Comparison of ENCODE assay signal across 8 cellular contexts in the genomic region with DNA sequence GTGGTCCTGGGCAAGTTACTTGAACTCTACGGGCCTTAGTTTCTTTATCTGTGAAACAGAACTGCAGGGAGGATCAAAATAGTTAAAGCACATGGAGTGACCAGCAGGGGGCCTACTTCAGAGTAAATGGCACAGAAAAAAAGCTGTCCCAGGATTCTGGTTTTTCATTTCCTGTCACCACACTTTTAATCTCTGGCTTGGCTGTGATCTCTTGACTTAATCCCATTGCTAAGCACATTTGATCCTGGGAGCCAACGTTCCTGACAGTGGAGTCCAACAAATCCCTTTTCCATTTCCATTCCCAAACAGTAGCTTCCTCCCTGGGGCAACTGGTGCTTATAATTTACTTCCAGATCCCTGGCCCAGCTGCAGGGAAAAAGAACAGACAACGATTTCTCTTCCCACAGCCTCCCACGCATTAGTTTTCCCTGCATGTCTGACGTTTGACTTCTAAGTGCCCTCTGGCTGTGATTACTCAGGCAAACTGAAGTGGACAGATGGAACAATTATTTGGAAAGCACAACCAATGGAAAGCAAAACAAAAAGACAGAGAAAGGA.
DNase-seq lines count a peak whose midpoint lies in the region; ATAC-seq, FAIRE-seq and TF ChIP-seq lines count a peak whose summit lies in the region.

No MANE protein-coding gene starts in this region.

- H3K36me3 ChIP-seq in keratinocyte (ENCODE audit: control insufficient read depth in 2 of 2, extremely low read depth in 1 of 2, insufficient read depth in 2 of 2, low read length in 2 of 2) (no peaks in the 10 kb centered on the region), gastrocnemius medialis (no peaks in the 10 kb centered on the region)

- H3K36me3 Mint-ChIP-seq in HFFc6 (ENCODE audit: low read depth), result no peaks in the 10 kb centered on the region
- no peaks in the 10 kb centered on the region for H3K36me3 Mint-ChIP-seq in brain
- H3K36me3 Mint-ChIP-seq in stimulated activated memory B cell treated with anti-CD40 and anti-IgM and Interleukin-4, amounts not matched to agents 10 μg/mL and 1 μg/mL and 100 μg/mL, for 72 hours, result no peaks in the 10 kb centered on the region

- H3K27me3 Mint-ChIP-seq in HFFc6 (ENCODE audit: insufficient read depth) (no peaks in the 10 kb centered on the region; the same call in 1 of the 2 replicates), brain (no peaks in the 10 kb centered on the region)
- H3K27me3 Mint-ChIP-seq in stimulated activated memory B cell treated with anti-CD40 and anti-IgM and Interleukin-4, amounts not matched to agents 10 μg/mL and 1 μg/mL and 100 μg/mL, for 72 hours, result no peaks in the 10 kb centered on the region

- intact Hi-C loops in gastrocnemius medialis (cut with DNase I; ENCODE audit: low total_unique reads), result loop anchor here (10.0 kb wide), 1 partner anchor 86 kb away; no protein-coding TSS in a partner anchor

- no peak overlapping the region for H3K4me2 ChIP-seq in keratinocyte (ENCODE audit: control insufficient read depth, extremely low read depth, insufficient read depth, low read depth, low read length)

- dilution Hi-C loops in keratinocyte (cut with MboI; ENCODE audit: extremely low pct_ligation_motif_present, low sequenced_read_pairs), result no loop called here

- H4K20me1 ChIP-seq in keratinocyte (ENCODE audit: control insufficient read depth, extremely low read depth, insufficient read depth, low read length), result no peaks in the 10 kb centered on the region

- no peaks in the 10 kb centered on the region for H3K27me3 ChIP-seq in keratinocyte (ENCODE audit: control insufficient read depth, extremely low read depth, insufficient read depth, low read length)
- no peaks in the 10 kb centered on the region for H3K27me3 ChIP-seq in gastrocnemius medialis

- H3K4me1 ChIP-seq in keratinocyte (ENCODE audit: control insufficient read depth, extremely low read depth, insufficient read depth, low read length) (no peaks in the 10 kb centered on the region), gastrocnemius medialis (no peaks in the 10 kb centered on the region)

- DNase-seq in DMS79 treated with DMSO at 0.1 percent for 48 hours (lab: John Stamatoyannopoulos, UW), result peak; percentile 20
- DNase-seq in HFFc6, result no peak
- DNase-seq in NCI-H345 (lab: John Stamatoyannopoulos, UW), result peak; percentile 75
- no peak for DNase-seq in keratinocyte (ENCODE audit: low read depth, low spot score)
- no peak for DNase-seq in gastrocnemius medialis

- H3K27ac ChIP-seq in keratinocyte (ENCODE audit: control insufficient read depth, insufficient read depth, low read length), result no peak overlapping the region
- no peak overlapping the region for H3K27ac ChIP-seq in gastrocnemius medialis

- H3K4me3 Mint-ChIP-seq in HFFc6, result no peak overlapping the region
- H3K4me3 Mint-ChIP-seq in brain, result peak overlapping the region in 1 of 5 experiments; percentile 6
- no peak overlapping the region for H3K4me3 Mint-ChIP-seq in stimulated activated memory B cell treated with anti-CD40 and anti-IgM and Interleukin-4, amounts not matched to agents 10 μg/mL and 1 μg/mL and 100 μg/mL, for 72 hours

- TF ChIP-seq CTCF in HFFc6 (IDR thresholded peaks at IDR 0.05), result peak; percentile 71
- peak; percentile 57 to 64 for TF ChIP-seq CTCF in brain (conservative IDR thresholded peaks at IDR 0.05)
- peak; percentile 25 to 48 (median 33) for TF ChIP-seq CTCF in keratinocyte (optimal IDR thresholded peaks at IDR 0.05 in 1 of 3, IDR thresholded peaks at IDR 0.05 in 1 of 3, conservative IDR thresholded peaks at IDR 0.05 in 1 of 3; ENCODE audit: extremely low read depth in 1 of 3, insufficient read depth in 2 of 3, low read length in 3 of 3)
- peak in 2 of 5 experiments; percentile 32 to 34 for TF ChIP-seq CTCF in gastrocnemius medialis (IDR thresholded peaks at IDR 0.05 in 4 of 5, conservative IDR thresholded peaks at IDR 0.05 in 1 of 5)

- no peak overlapping the region for H3K27ac Mint-ChIP-seq in HFFc6
- peak overlapping the region in 4 of 5 experiments; percentile 9 to 73 (median 46) for H3K27ac Mint-ChIP-seq in brain
- H3K27ac Mint-ChIP-seq in stimulated activated memory B cell treated with anti-CD40 and anti-IgM and Interleukin-4, amounts not matched to agents 10 μg/mL and 1 μg/mL and 100 μg/mL, for 72 hours, result no peak overlapping the region

- ATAC-seq in GM19452 (IDR thresholded peaks at IDR 0.05; ENCODE audit: unreplicated experiment) (no peak), gastrocnemius medialis (no peak)
- ATAC-seq in stimulated activated memory B cell treated with anti-CD40 and anti-IgM and Interleukin-4, amounts not matched to agents 10 μg/mL and 1 μg/mL and 100 μg/mL, for 72 hours, result no peak

- H3K9ac ChIP-seq in keratinocyte (ENCODE audit: control insufficient read depth, extremely low read depth, insufficient read depth, low read length), result no peak overlapping the region

- no peak for FAIRE-seq in keratinocyte (lab: Jason Lieb, UNC)

- no peaks in the 10 kb centered on the region for H3K79me2 ChIP-seq in keratinocyte (ENCODE audit: control insufficient read depth, insufficient read depth, low read length)

- no peak overlapping the region for H2AFZ ChIP-seq in keratinocyte (ENCODE audit: control insufficient read depth, low read length)

- no peak for TF ChIP-seq POLR2A in gastrocnemius medialis (IDR thresholded peaks at IDR 0.05)

- no peaks in the 10 kb centered on the region for H3K9me1 ChIP-seq in keratinocyte (ENCODE audit: control insufficient read depth, extremely low read depth, insufficient read depth, low read length)

- H3K4me3 ChIP-seq in keratinocyte (ENCODE audit: control insufficient read depth in 2 of 3, extremely low read depth in 1 of 3, insufficient read depth in 2 of 3, low read depth in 1 of 3, low read length in 3 of 3) (no peak overlapping the region), gastrocnemius medialis (no peak overlapping the region)

- H3K9me3 ChIP-seq in keratinocyte (ENCODE audit: control insufficient read depth, low read depth, low read length) (no peaks in the 10 kb centered on the region), gastrocnemius medialis (no peaks in the 10 kb centered on the region)

- H3K4me1 Mint-ChIP-seq in HFFc6 (ENCODE audit: low read depth) (no peaks in the 10 kb centered on the region), brain (peaks cover 32% of the 10 kb centered on the region)
- no peaks in the 10 kb centered on the region for H3K4me1 Mint-ChIP-seq in stimulated activated memory B cell treated with anti-CD40 and anti-IgM and Interleukin-4, amounts not matched to agents 10 μg/mL and 1 μg/mL and 100 μg/mL, for 72 hours

- in situ Hi-C loops in gastrocnemius medialis (cut with MboI; ENCODE audit: low sequenced_read_pairs in 4 of 4), result no loop called here

- peaks cover 20% of the 10 kb centered on the region for H3K9me3 Mint-ChIP-seq in HFFc6
- no peaks in the 10 kb centered on the region for H3K9me3 Mint-ChIP-seq in brain
- H3K9me3 Mint-ChIP-seq in stimulated activated memory B cell treated with anti-CD40 and anti-IgM and Interleukin-4, amounts not matched to agents 10 μg/mL and 1 μg/mL and 100 μg/mL, for 72 hours, result no peaks in the 10 kb centered on the region

Comparison
In these comparisons a context has a peak if more than half of its experiments do, and no peak if none do; other contexts are left out.
1. DNase-seq: peak in DMS79 treated with DMSO at 0.1 percent for 48 hours (single experiment) and NCI-H345 (single experiment); none in HFFc6 (single experiment), keratinocyte (single experiment) and gastrocnemius medialis (0 of 2).
2. H3K27ac Mint-ChIP-seq: peak in brain (4 of 5); none in HFFc6 (single experiment) and stimulated activated memory B cell treated with anti-CD40 and anti-IgM and Interleukin-4, amounts not matched to agents 10 μg/mL and 1 μg/mL and 100 μg/mL, for 72 hours (single experiment).